Comparison of ENCODE assay signal across 1 cellular context in genomic region chrX:119574394-119575266, GRCh38.
TF ChIP-seq lines count a peak whose summit lies in the region.

Gene UBE2A, plus strand, starts transcription at chrX:119574563. Its CDS starts 149 bp downstream, at chrX:119574712.

TF ChIP-seq in WTC11, 78 proteins besides CTCF, POLR2A, EP300 and RAD21 (continued from another document):
- no peak for TF ChIP-seq STAT6 (CRISPR knock-in tag; conservative IDR thresholded peaks at IDR 0.05; ENCODE audit: low read depth)
- TF ChIP-seq NFE2L1 (CRISPR knock-in tag; IDR thresholded peaks at IDR 0.05) = peak; percentile 39; the same call in 1 of the 2 replicates
TF ChIP-seq in WTC11: peak in this region for 8.
